ENCODE assay signal across 27 cellular contexts in the genomic region with DNA sequence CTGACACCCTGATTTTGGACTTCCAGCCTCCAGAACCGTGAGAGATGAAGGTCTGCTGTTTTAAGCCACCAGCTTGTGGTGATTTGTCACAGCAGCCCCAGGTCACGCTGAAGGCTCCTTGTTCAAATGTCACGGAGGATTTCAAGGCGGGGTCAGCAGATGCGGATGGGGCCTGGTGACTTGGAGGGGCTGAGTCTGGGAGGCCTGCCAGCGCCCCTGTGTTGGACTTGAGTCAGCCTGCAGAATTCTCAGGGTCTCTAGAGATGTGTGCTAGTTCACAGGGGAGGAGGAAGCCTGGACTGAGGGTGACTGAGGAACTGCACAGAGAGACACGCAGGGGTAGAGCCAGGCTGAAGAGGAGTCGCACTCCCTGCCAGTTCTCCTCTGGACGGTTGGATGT.
"Had no signal": no experiment of that assay in that cellular context is flagged by ENCODE, and none has a peak within 500 bp of the region (broad histone marks: within the 10 kb centered on the region; RNA-seq: fewer than 3 reads in every experiment).

No MANE protein-coding gene starts in this region.

- H3K4me3 Mint-ChIP-seq: dendritic cell treated with granulocyte-macrophage colony-stimulating factor and Interleukin-4, amounts not matched to agents 40 ng/mL and 50 ng/mL, for 4 days; effector memory CD8-positive, alpha-beta T cell; endodermal cell; mesothelial cell of epicardium had no signal

- H3K27ac ChIP-seq: colonic mucosa, epithelial cell of prostate, esophagus squamous epithelium, gastrocnemius medialis, heart right ventricle, left lung, lower lobe of right lung had no signal

- H3K27ac Mint-ChIP-seq: dendritic cell treated with granulocyte-macrophage colony-stimulating factor and Interleukin-4, amounts not matched to agents 40 ng/mL and 50 ng/mL, for 4 days; effector memory CD8-positive, alpha-beta T cell; endodermal cell; mesothelial cell of epicardium had no signal

- H3K36me3 ChIP-seq: colonic mucosa, esophagus squamous epithelium, gastrocnemius medialis, heart right ventricle, left lung, lower lobe of right lung had no signal

- H3K36me3 Mint-ChIP-seq: mesothelial cell of epicardium had no signal

- DNase-seq: colonic mucosa; cortex of kidney; effector CD8-positive, alpha-beta T cell; effector memory CD8-positive, alpha-beta T cell; endodermal cell; erythroblast; esophagus squamous epithelium; foreskin fibroblast; foreskin melanocyte; gastrocnemius medialis; glutamatergic neuron; head of caudate nucleus; heart right ventricle; hippocampal formation; left cardiac atrium; left lung; left ventricle myocardium superior; lower lobe of right lung; mesenchymal stem cell; mucosa of descending colon had no signal

- H3K4me1 Mint-ChIP-seq: endodermal cell, mesothelial cell of epicardium had no signal

- H3K27me3 ChIP-seq: colonic mucosa, gastrocnemius medialis had no signal

- ATAC-seq: effector memory CD8-positive, alpha-beta T cell; esophagus mucosa; gastrocnemius medialis; left cardiac atrium; left lung; left ventricle myocardium superior; lower lobe of right lung; mucosa of descending colon had no signal

- H3K4me3 ChIP-seq: colonic mucosa, esophagus squamous epithelium, gastrocnemius medialis, heart right ventricle, left lung, lower lobe of right lung, mucosa of descending colon had no signal

- H3K9me3 Mint-ChIP-seq: effector memory CD8-positive, alpha-beta T cell; endodermal cell; mesothelial cell of epicardium had no signal

- H3K4me1 ChIP-seq: colonic mucosa, esophagus squamous epithelium, heart right ventricle, left lung, lower lobe of right lung had no signal

- FAIRE-seq: endometrium, islet of Langerhans, keratinocyte had no signal

- H3K9me3 ChIP-seq: colonic mucosa, esophagus squamous epithelium, gastrocnemius medialis, heart right ventricle, left lung, lower lobe of right lung, mucosa of descending colon had no signal
